10 cellular contexts compared by ENCODE assay signal in the genomic region with DNA sequence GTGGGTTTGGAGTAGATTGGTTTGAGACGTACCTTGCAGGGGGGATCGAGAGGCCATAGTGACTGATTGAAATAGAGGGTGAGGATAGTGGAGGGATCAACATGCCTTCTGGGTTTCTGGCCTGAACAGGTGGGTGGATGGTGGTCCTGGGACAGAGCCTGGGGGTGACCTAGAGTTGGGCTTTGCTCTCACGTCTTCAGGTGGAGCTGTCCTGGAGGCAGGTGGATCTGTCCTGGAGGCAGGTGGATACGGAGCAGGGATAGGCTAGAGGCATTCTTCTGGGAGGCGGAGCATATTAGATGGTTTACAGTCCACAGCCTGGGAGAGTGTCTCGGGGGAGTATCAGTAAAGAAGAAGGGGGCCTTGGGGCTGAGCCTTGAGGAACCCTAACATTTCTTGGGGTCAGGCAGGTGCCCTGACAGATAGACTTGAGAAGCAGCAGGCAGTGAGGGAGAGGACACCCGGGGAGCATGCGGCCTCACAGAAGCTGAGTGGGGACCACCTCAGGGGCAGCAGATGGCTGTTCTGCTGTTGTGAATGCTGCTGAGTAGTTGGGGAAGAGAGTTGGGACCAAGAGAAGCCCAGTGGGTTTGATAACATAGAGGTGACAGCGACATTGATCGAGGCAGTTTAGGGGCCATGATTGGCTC. TPM values are rescaled to one million over a fixed set of nuclear protein-coding genes. Genes with fewer than 3 reads are reported as not detected.
A peak's percentile ranks its signal among the peaks of the same experiment; 100 is the strongest.
DNase-seq lines count a peak whose midpoint lies in the region; ATAC-seq and TF ChIP-seq lines count a peak whose summit lies in the region.
"Had no signal": no experiment of that assay in that cellular context is flagged by ENCODE, and none has a peak within 500 bp of the region (broad histone marks: within the 10 kb centered on the region; RNA-seq: fewer than 3 reads in every experiment).

No MANE protein-coding gene starts in this region.

- H3K79me2 ChIP-seq in MM.1S (ENCODE audit: low read length) = peaks cover 80% of the 10 kb centered on the region

- H3K9ac ChIP-seq in BLaER1 (peak overlapping the region; percentile 96), MM.1S (ENCODE audit: low read length) (peak overlapping the region; percentile 98; the same call in 1 of the 2 replicates)

- peaks cover 77% of the 10 kb centered on the region for H4K20me1 ChIP-seq in BLaER1
- H4K20me1 ChIP-seq in MM.1S (ENCODE audit: insufficient read depth, low read length) = no peaks in the 10 kb centered on the region

- peaks cover 47% of the 10 kb centered on the region for H3K4me1 ChIP-seq in BLaER1
- peaks cover 25% of the 10 kb centered on the region for H3K4me1 ChIP-seq in MM.1S (ENCODE audit: low read length)

- H2AFZ ChIP-seq in MM.1S (ENCODE audit: low read length) = no peak overlapping the region

- H3K27ac ChIP-seq in BLaER1 (0 out of 2 replicates have a peak overlapping the region, but pooled peaks have one; percentile 2), MM.1S (ENCODE audit: low read length) (no peak overlapping the region), dorsolateral prefrontal cortex (peak overlapping the region in 4 of 59 donors; percentile 3 to 98 (median 32))

- DNase-seq in MM.1S = no peak
- DNase-seq in dorsolateral prefrontal cortex = no peak
- peak in 1 of 10 donors; percentile 44 for DNase-seq in naive thymus-derived CD8-positive, alpha-beta T cell
- DNase-seq in HT-29 (ENCODE audit: low spot score) = no peak
- no peak for DNase-seq in H4 (ENCODE audit: low spot score)
- no peak for DNase-seq in Ammon's horn (ENCODE audit: low spot score)
- no peak for DNase-seq in NCI-H524 (lab: John Stamatoyannopoulos, UW)
- DNase-seq: GF-D8, NCI-H82 had no signal

- peak overlapping the region; percentile 91 to 96 (median 94) for H3K4me3 Mint-ChIP-seq in naive thymus-derived CD8-positive, alpha-beta T cell

- POLR2A ChIA-PET in naive thymus-derived CD8-positive, alpha-beta T cell (lab: Charles Lee) = interaction anchor here (4.1 to 11.3 kb wide), 2 partner anchors 23 to 35 kb away, joined by 62 to 461 read pairs; a partner anchor contains a TSS

- TF ChIP-seq CTCF in MM.1S (IDR thresholded peaks at IDR 0.05; ENCODE audit: low read length) = no peak
- no peak for TF ChIP-seq CTCF in dorsolateral prefrontal cortex (IDR thresholded peaks at IDR 0.05 in 54 of 56, conservative IDR thresholded peaks at IDR 0.05 in 2 of 56; ENCODE audit: low read depth in 1 of 56, partially characterized antibody in 56 of 56)

- peak overlapping the region; percentile 98 for H3K4me3 ChIP-seq in BLaER1
- peak overlapping the region; percentile 89 for H3K4me3 ChIP-seq in MM.1S (ENCODE audit: low read length)
- H3K4me3 ChIP-seq in dorsolateral prefrontal cortex = peak overlapping the region in 53 of 59 donors; percentile 60 to 100 (median 97)

- H3K4me2 ChIP-seq in BLaER1 (peak overlapping the region; percentile 90), MM.1S (ENCODE audit: low read depth, low read length) (peak overlapping the region; percentile 91)

- ATAC-seq in naive thymus-derived CD8-positive, alpha-beta T cell = no peak

- no peaks in the 10 kb centered on the region for H3K9me3 Mint-ChIP-seq in naive thymus-derived CD8-positive, alpha-beta T cell

- no peaks in the 10 kb centered on the region for H3K9me2 ChIP-seq in MM.1S (replicated peaks; ENCODE audit: insufficient read depth, low read length)

- peak overlapping the region; percentile 79 to 97 (median 94) for H3K27ac Mint-ChIP-seq in naive thymus-derived CD8-positive, alpha-beta T cell

- intact Hi-C loops in dorsolateral prefrontal cortex (cut with DNase I) = loop anchor here in 1 of 2 donors (5.0 kb wide), 1 partner anchor 244 kb away; no protein-coding TSS in a partner anchor

- peaks cover 0 to 23% (median 0%) of the 10 kb centered on the region in 3 donors for H3K36me3 Mint-ChIP-seq in naive thymus-derived CD8-positive, alpha-beta T cell

- H3K9me3 ChIP-seq in BLaER1 = no peaks in the 10 kb centered on the region
- no peaks in the 10 kb centered on the region for H3K9me3 ChIP-seq in MM.1S (replicated peaks; ENCODE audit: insufficient read depth, low read length)

- H3K27me3 ChIP-seq in BLaER1 = no peaks in the 10 kb centered on the region
- no peaks in the 10 kb centered on the region for H3K27me3 ChIP-seq in MM.1S (replicated peaks; ENCODE audit: insufficient read depth, low read length)
- H3K27me3 ChIP-seq in dorsolateral prefrontal cortex = no peaks in the 10 kb centered on the region

- H3K4me1 Mint-ChIP-seq in naive thymus-derived CD8-positive, alpha-beta T cell = peaks cover 31 to 72% (median 45%) of the 10 kb centered on the region in 4 donors

- H3K36me3 ChIP-seq in BLaER1 (peaks cover 49% of the 10 kb centered on the region), MM.1S (replicated peaks; ENCODE audit: insufficient read depth, low read length) (no peaks in the 10 kb centered on the region; the same call in 1 of the 2 replicates)

- peaks cover 33% of the 10 kb centered on the region for H3F3A ChIP-seq in MM.1S (ENCODE audit: insufficient read depth, low read length)

- no peaks in the 10 kb centered on the region for H3K27me3 Mint-ChIP-seq in naive thymus-derived CD8-positive, alpha-beta T cell

RNA-seq across cellular contexts. Expression of a gene that starts 1.6 kb away (rescaled TPM):
- total RNA-seq in dorsolateral prefrontal cortex = 10 to 100 TPM; 25.6 to 70.0 (median 40.7) TPM
- total RNA-seq in naive thymus-derived CD8-positive, alpha-beta T cell = 10 to 100 TPM; 91.1 to 93.2 TPM
- polyA plus RNA-seq in naive thymus-derived CD8-positive, alpha-beta T cell = 10 to 100 TPM in 1 of 3 donors, 1 to 10 TPM in 2; 6.7 to 21.4 (median 9.8) TPM
- total RNA-seq in HT-29 (2014; rRNA removed; shearing (Covaris generic)) = 88.3 and 90.2 TPM in 2 replicates
- 3.1 and 5.7 TPM in 2 replicates for total RNA-seq in H4 (2014; rRNA removed; shearing (Covaris generic))

RNA-seq across cellular contexts. Expression of a gene that starts 19.8 kb away (rescaled TPM):
- total RNA-seq in dorsolateral prefrontal cortex = 10 to 100 TPM; 16.7 to 49.1 (median 26.4) TPM
- 100 to 1,000 TPM; 121 to 123 TPM for total RNA-seq in naive thymus-derived CD8-positive, alpha-beta T cell
- polyA plus RNA-seq in naive thymus-derived CD8-positive, alpha-beta T cell = 10 to 100 TPM; 17.8 to 67.0 (median 39.8) TPM
- 57.9 and 74.9 TPM in 2 replicates for total RNA-seq in HT-29 (2014; rRNA removed; shearing (Covaris generic))
- 2.7 and 8.1 TPM in 2 replicates for total RNA-seq in H4 (2014; rRNA removed; shearing (Covaris generic))

RNA-seq across cellular contexts. Expression of a gene that starts 28.0 kb away (rescaled TPM):
- total RNA-seq in dorsolateral prefrontal cortex = 10 to 100 TPM in 56 of 120 experiments, 1 to 10 TPM in 64; 5.5 to 19.0 (median 9.5) TPM
- total RNA-seq in naive thymus-derived CD8-positive, alpha-beta T cell = 10 to 100 TPM; 23.2 to 24.0 TPM
- 10 to 100 TPM; 18.8 to 23.9 (median 22.9) TPM for polyA plus RNA-seq in naive thymus-derived CD8-positive, alpha-beta T cell
- total RNA-seq in HT-29 (2014; rRNA removed; shearing (Covaris generic)) = 10.0 and 10.4 TPM in 2 replicates
- total RNA-seq in H4 (2014; rRNA removed; shearing (Covaris generic)) = 2.2 and 5.6 TPM in 2 replicates

RNA-seq across cellular contexts. Expression of a gene that starts 30.3 kb away (rescaled TPM):
- 10 to 100 TPM; 14.0 to 42.7 (median 25.5) TPM for total RNA-seq in dorsolateral prefrontal cortex
- 10 to 100 TPM; 69.1 to 69.7 TPM for total RNA-seq in naive thymus-derived CD8-positive, alpha-beta T cell
- 10 to 100 TPM in 2 of 3 donors, 1 to 10 TPM in 1; 9.1 to 16.8 (median 10.3) TPM for polyA plus RNA-seq in naive thymus-derived CD8-positive, alpha-beta T cell
- 26.5 and 29.5 TPM in 2 replicates for total RNA-seq in HT-29 (2014; rRNA removed; shearing (Covaris generic))
- total RNA-seq in H4 (2014; rRNA removed; shearing (Covaris generic)) = 6.1 and 12.7 TPM in 2 replicates

RNA-seq across cellular contexts. Expression of a gene that starts 37.1 kb away (rescaled TPM):
- total RNA-seq in dorsolateral prefrontal cortex = 10 to 100 TPM in 4 of 120 experiments, 1 to 10 TPM in 116; 1.7 to 14.3 (median 4.9) TPM
- total RNA-seq in naive thymus-derived CD8-positive, alpha-beta T cell = 1 to 10 TPM; 8.9 to 9.8 TPM
- polyA plus RNA-seq in naive thymus-derived CD8-positive, alpha-beta T cell = 1 to 10 TPM; 1.3 to 1.7 (median 1.6) TPM
- 176 and 180 TPM in 2 replicates for total RNA-seq in HT-29 (2014; rRNA removed; shearing (Covaris generic))
- total RNA-seq in H4 (2014; rRNA removed; shearing (Covaris generic)) = 0.75 and 0.86 TPM in 2 replicates
